Comparison of ENCODE assay signal across 8 cellular contexts in genomic region chr22:36350751-36351594, GRCh38. TPM values are rescaled to one million over a fixed set of nuclear protein-coding genes. Genes with fewer than 3 reads are reported as not detected.
DNase-seq lines count a peak whose midpoint lies in the region; ATAC-seq lines count a peak whose summit lies in the region.

No MANE protein-coding gene starts in this region.

- no peaks in the 10 kb centered on the region for H3K27me3 Mint-ChIP-seq in activated naive CD8-positive, alpha-beta T cell treated with anti-CD3 and anti-CD28 coated beads, Interleukin-2, amount 10 ng/mL, durations not matched to agents 7 days and 5 days
- no peaks in the 10 kb centered on the region for H3K27me3 Mint-ChIP-seq in stimulated activated memory B cell treated with anti-CD40 and anti-IgM and Interleukin-4, amounts not matched to agents 10 μg/mL and 1 μg/mL and 100 μg/mL, for 72 hours

- POLR2A ChIA-PET in activated naive CD8-positive, alpha-beta T cell treated with anti-CD3 and anti-CD28 coated beads, Interleukin-2, amount 10 ng/mL, durations not matched to agents 7 days and 5 days (lab: Charles Lee) = interaction anchor here (0.6 to 3.7 kb wide), 3 partner anchors 11 to 22 kb away, joined by 3 to 30 read pairs (median 4); no protein-coding TSS in a partner anchor

- H3K36me3 Mint-ChIP-seq in activated naive CD8-positive, alpha-beta T cell treated with anti-CD3 and anti-CD28 coated beads, Interleukin-2, amount 10 ng/mL, durations not matched to agents 7 days and 5 days = peaks cover 22% of the 10 kb centered on the region
- peaks cover 45% of the 10 kb centered on the region for H3K36me3 Mint-ChIP-seq in stimulated activated memory B cell treated with anti-CD40 and anti-IgM and Interleukin-4, amounts not matched to agents 10 μg/mL and 1 μg/mL and 100 μg/mL, for 72 hours

- no peaks in the 10 kb centered on the region for H3K9me3 Mint-ChIP-seq in activated naive CD8-positive, alpha-beta T cell treated with anti-CD3 and anti-CD28 coated beads, Interleukin-2, amount 10 ng/mL, durations not matched to agents 7 days and 5 days
- H3K9me3 Mint-ChIP-seq in stimulated activated memory B cell treated with anti-CD40 and anti-IgM and Interleukin-4, amounts not matched to agents 10 μg/mL and 1 μg/mL and 100 μg/mL, for 72 hours = no peaks in the 10 kb centered on the region

- DNase-seq in HCEC 1CT = peak; percentile 63
- DNase-seq in activated naive CD8-positive, alpha-beta T cell treated with anti-CD3 and anti-CD28 coated beads, Interleukin-2, amount 10 ng/mL, durations not matched to agents 7 days and 5 days = no peak
- DNase-seq in iris pigment epithelial cell (ENCODE audit: low read depth) = peak; percentile 60
- DNase-seq in DMS53 treated with DMSO at 0.1 percent for 48 hours (lab: John Stamatoyannopoulos, UW; ENCODE audit: unreplicated experiment) = no peak

- peak overlapping the region; percentile 89 for H3K27ac Mint-ChIP-seq in activated naive CD8-positive, alpha-beta T cell treated with anti-CD3 and anti-CD28 coated beads, Interleukin-2, amount 10 ng/mL, durations not matched to agents 7 days and 5 days
- H3K27ac Mint-ChIP-seq in stimulated activated memory B cell treated with anti-CD40 and anti-IgM and Interleukin-4, amounts not matched to agents 10 μg/mL and 1 μg/mL and 100 μg/mL, for 72 hours = peak overlapping the region; percentile 89

- peak overlapping the region; percentile 64 for H3K4me3 Mint-ChIP-seq in activated naive CD8-positive, alpha-beta T cell treated with anti-CD3 and anti-CD28 coated beads, Interleukin-2, amount 10 ng/mL, durations not matched to agents 7 days and 5 days
- H3K4me3 Mint-ChIP-seq in stimulated activated memory B cell treated with anti-CD40 and anti-IgM and Interleukin-4, amounts not matched to agents 10 μg/mL and 1 μg/mL and 100 μg/mL, for 72 hours = no peak overlapping the region

- peaks cover 68% of the 10 kb centered on the region for H3K4me1 Mint-ChIP-seq in activated naive CD8-positive, alpha-beta T cell treated with anti-CD3 and anti-CD28 coated beads, Interleukin-2, amount 10 ng/mL, durations not matched to agents 7 days and 5 days
- H3K4me1 Mint-ChIP-seq in stimulated activated memory B cell treated with anti-CD40 and anti-IgM and Interleukin-4, amounts not matched to agents 10 μg/mL and 1 μg/mL and 100 μg/mL, for 72 hours = peaks cover 87% of the 10 kb centered on the region

- no peak for ATAC-seq in activated naive CD8-positive, alpha-beta T cell treated with anti-CD3 and anti-CD28 coated beads, Interleukin-2, amount 10 ng/mL, durations not matched to agents 7 days and 5 days (ENCODE audit: low read depth)
- no peak for ATAC-seq in stimulated activated memory B cell treated with anti-CD40 and anti-IgM and Interleukin-4, amounts not matched to agents 10 μg/mL and 1 μg/mL and 100 μg/mL, for 72 hours
- ATAC-seq in GM21515 (IDR thresholded peaks at IDR 0.05; ENCODE audit: unreplicated experiment) (no peak), HG03097 (IDR thresholded peaks at IDR 0.05; ENCODE audit: low FRiP score, unreplicated experiment) (no peak), GM19463 (IDR thresholded peaks at IDR 0.05; ENCODE audit: unreplicated experiment) (no peak)

RNA-seq across cellular contexts. Expression of gene MYH9, which starts 36.8 kb away (rescaled TPM):
- total RNA-seq in activated naive CD8-positive, alpha-beta T cell treated with anti-CD3 and anti-CD28 coated beads, Interleukin-2, amount 10 ng/mL, durations not matched to agents 7 days and 5 days = 100 to 1,000 TPM; 803 to 821 TPM

Comparison
In these comparisons a context has a peak if more than half of its experiments do, and no peak if none do; other contexts are left out.
1. DNase-seq: peak in HCEC 1CT (single experiment) and iris pigment epithelial cell (single experiment); none in activated naive CD8-positive, alpha-beta T cell treated with anti-CD3 and anti-CD28 coated beads, Interleukin-2, amount 10 ng/mL, durations not matched to agents 7 days and 5 days (single experiment) and DMS53 treated with DMSO at 0.1 percent for 48 hours (single experiment).